ENCODE assay signal across 8 cellular contexts in genomic region chr4:74675673-74676279, GRCh38.
A peak's percentile ranks its signal among the peaks of the same experiment; 100 is the strongest.
DNase-seq lines count a peak whose midpoint lies in the region; ATAC-seq and TF ChIP-seq lines count a peak whose summit lies in the region.

No MANE protein-coding gene starts in this region.

- TF ChIP-seq CTCF in fibroblast of villous mesenchyme (IDR thresholded peaks at IDR 0.05; ENCODE audit: insufficient read depth, low read depth, low read length) (peak; percentile 83), psoas muscle (IDR thresholded peaks at IDR 0.05) (peak; percentile 39)

- 15 to 20% (median 18%) methylated on average over 5 of the region's 5 CpGs for WGBS in psoas muscle, 3 donors

- H3K36me3 ChIP-seq in psoas muscle (ENCODE audit: insufficient read depth in 1 of 2, low read depth in 1 of 2): no peaks in the 10 kb centered on the region

- DNase-seq in NCI-H2107 treated with DMSO at 0.1 percent for 48 hours (lab: John Stamatoyannopoulos, UW; ENCODE audit: unreplicated experiment): peak; percentile 2
- DNase-seq in NCI-H2107 (lab: John Stamatoyannopoulos, UW): no peak
- DNase-seq in LoVo (ENCODE audit: low spot score): peak; percentile 81
- peak; percentile 9 to 66 for DNase-seq in SW 1271 (lab: John Stamatoyannopoulos, UW)
- DNase-seq in fibroblast of villous mesenchyme (ENCODE audit: low read depth): peak; percentile 74
- no peak for DNase-seq in psoas muscle
- DNase-seq in GOT3 (lab: John Stamatoyannopoulos, UW): no peak

- ATAC-seq in GM21515 (IDR thresholded peaks at IDR 0.05; ENCODE audit: unreplicated experiment) (peak; percentile 72), psoas muscle (no peak)

- H3K27ac ChIP-seq in psoas muscle: no peak overlapping the region

- H3K4me3 ChIP-seq in fibroblast of villous mesenchyme (ENCODE audit: low read depth, low read length) (no peak overlapping the region), psoas muscle (no peak overlapping the region)

- no peaks in the 10 kb centered on the region for H3K4me1 ChIP-seq in psoas muscle

- H3K9me3 ChIP-seq in psoas muscle: peaks cover 5% of the 10 kb centered on the region

- intact Hi-C loops in psoas muscle (cut with DNase I): loop anchor here (5.0 to 10.0 kb wide), 2 partner anchors 298 to 301 kb away; no protein-coding TSS in a partner anchor

- H3K27me3 ChIP-seq in psoas muscle (ENCODE audit: insufficient read depth in 3 of 3, low read length in 2 of 3): no peaks in the 10 kb centered on the region

Comparison
In these comparisons a context has a peak if more than half of its experiments do, and no peak if none do; other contexts are left out.
1. DNase-seq: peak in NCI-H2107 treated with DMSO at 0.1 percent for 48 hours (single experiment), LoVo (single experiment), SW 1271 (2 of 2) and fibroblast of villous mesenchyme (single experiment); none in NCI-H2107 (single experiment), psoas muscle (0 of 2) and GOT3 (single experiment).